1 cellular context compared by ENCODE assay signal in the genomic region with DNA sequence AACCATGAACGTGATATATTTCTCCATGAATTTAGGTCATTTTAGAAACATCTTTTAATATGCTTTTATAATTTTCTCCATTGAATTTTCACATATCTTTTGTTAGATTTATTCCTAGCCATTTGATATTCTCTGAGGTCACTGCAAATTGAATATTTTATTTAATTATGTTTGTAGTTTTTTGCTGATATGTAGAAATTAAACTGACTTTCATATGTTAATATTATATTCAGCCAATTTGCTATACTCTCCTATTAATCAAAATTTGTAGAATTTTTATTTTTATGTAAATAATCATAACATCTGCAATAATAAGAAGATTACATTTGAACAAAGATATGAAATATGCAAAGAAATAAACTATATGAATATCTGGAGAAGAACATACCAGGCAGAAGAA.
TF ChIP-seq lines count a peak whose summit lies in the region.

No MANE protein-coding gene starts in this region.

TF ChIP-seq in K562, 482 proteins besides CTCF, POLR2A, EP300 and RAD21 (continued from another document):
- TF ChIP-seq, protein P1, sequence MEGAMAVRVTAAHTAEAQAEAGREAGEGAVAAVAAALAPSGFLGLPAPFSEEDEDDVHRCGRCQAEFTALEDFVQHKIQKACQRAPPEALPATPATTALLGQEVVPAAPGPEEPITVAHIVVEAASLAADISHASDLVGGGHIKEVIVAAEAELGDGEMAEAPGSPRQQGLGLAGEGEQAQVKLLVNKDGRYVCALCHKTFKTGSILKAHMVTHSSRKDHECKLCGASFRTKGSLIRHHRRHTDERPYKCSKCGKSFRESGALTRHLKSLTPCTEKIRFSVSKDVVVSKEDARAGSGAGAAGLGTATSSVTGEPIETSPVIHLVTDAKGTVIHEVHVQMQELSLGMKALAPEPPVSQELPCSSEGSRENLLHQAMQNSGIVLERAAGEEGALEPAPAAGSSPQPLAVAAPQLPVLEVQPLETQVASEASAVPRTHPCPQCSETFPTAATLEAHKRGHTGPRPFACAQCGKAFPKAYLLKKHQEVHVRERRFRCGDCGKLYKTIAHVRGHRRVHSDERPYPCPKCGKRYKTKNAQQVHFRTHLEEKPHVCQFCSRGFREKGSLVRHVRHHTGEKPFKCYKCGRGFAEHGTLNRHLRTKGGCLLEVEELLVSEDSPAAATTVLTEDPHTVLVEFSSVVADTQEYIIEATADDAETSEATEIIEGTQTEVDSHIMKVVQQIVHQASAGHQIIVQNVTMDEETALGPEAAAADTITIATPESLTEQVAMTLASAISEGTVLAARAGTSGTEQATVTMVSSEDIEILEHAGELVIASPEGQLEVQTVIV (CRISPR knock-in tag; IDR thresholded peaks at IDR 0.05; ENCODE audit: borderline replicate concordance): no peak
